In genomic region chr4:150250998-150251651, GRCh38 we compare ENCODE assay signal across 20 cellular contexts.
"Had no signal": no experiment of that assay in that cellular context is flagged by ENCODE, and none has a peak within 500 bp of the region (broad histone marks: within the 10 kb centered on the region; RNA-seq: fewer than 3 reads in every experiment).

No MANE protein-coding gene starts in this region.

- H3K4me3 ChIP-seq: ascending aorta, coronary artery, heart left ventricle, ovary, psoas muscle, thoracic aorta, upper lobe of right lung had no signal

- H3K36me3 Mint-ChIP-seq: activated naive CD4-positive, alpha-beta T cell treated with anti-CD3 and anti-CD28 coated beads, Interleukin-2, amount 50 U/mL, for 24 hours; naive thymus-derived CD8-positive, alpha-beta T cell; WTC11 had no signal

- H3K36me3 ChIP-seq: ovary, upper lobe of right lung had no signal

- H3K27me3 Mint-ChIP-seq: activated CD4-positive, alpha-beta T cell treated with anti-CD3 and anti-CD28 coated beads for 36 hours; activated naive CD4-positive, alpha-beta T cell treated with anti-CD3 and anti-CD28 coated beads, Interleukin-2, amount 50 U/mL, for 24 hours had no signal

- H3K27ac ChIP-seq: ascending aorta, coronary artery, ovary, psoas muscle, upper lobe of right lung had no signal

- DNase-seq: activated CD4-positive, alpha-beta T cell treated with anti-CD3 and anti-CD28 coated beads, Interleukin-2, amount 50 U/mL, for 48 hours; activated gamma-delta T cell; heart left ventricle; mesenchymal stem cell; naive thymus-derived CD8-positive, alpha-beta T cell; ovary; psoas muscle; right cardiac atrium; small intestine; stimulated activated CD4-positive, alpha-beta T cell treated with anti-CD3 and anti-CD28 coated beads, Interleukin-15, amount 100 ng/mL, for 24 hours; stimulated activated CD4-positive, alpha-beta T cell treated with anti-CD3 and anti-CD28 coated beads, Interleukin-2, amount 100 ng/mL, for 48 hours; upper lobe of right lung had no signal

- H3K9me3 Mint-ChIP-seq: activated naive CD4-positive, alpha-beta T cell treated with anti-CD3 and anti-CD28 coated beads, Interleukin-2, amount 50 U/mL, for 24 hours; central memory CD8-positive, alpha-beta T cell; naive thymus-derived CD8-positive, alpha-beta T cell; T-helper 2 cell treated with Interferon-gamma antibody and Interleukin-4, amounts not matched to agents 5 μg/mL and 100 μg/mL, for 36 hours had no signal

- H3K27ac Mint-ChIP-seq: activated CD4-positive, alpha-beta T cell treated with anti-CD3 and anti-CD28 coated beads for 36 hours; T-helper 2 cell treated with Interferon-gamma antibody and Interleukin-4, amounts not matched to agents 5 μg/mL and 100 μg/mL, for 36 hours had no signal

- H3K4me1 Mint-ChIP-seq: activated CD4-positive, alpha-beta T cell treated with anti-CD3 and anti-CD28 coated beads for 36 hours; activated naive CD4-positive, alpha-beta T cell treated with anti-CD3 and anti-CD28 coated beads, Interleukin-2, amount 50 U/mL, for 24 hours; central memory CD8-positive, alpha-beta T cell; naive thymus-derived CD8-positive, alpha-beta T cell had no signal

- H3K9me3 ChIP-seq: ascending aorta, heart left ventricle, ovary, psoas muscle, thoracic aorta, upper lobe of right lung had no signal

- H3K27me3 ChIP-seq: ascending aorta, heart left ventricle, ovary, upper lobe of right lung had no signal

- H3K4me3 Mint-ChIP-seq: activated CD4-positive, alpha-beta T cell treated with anti-CD3 and anti-CD28 coated beads for 36 hours; activated naive CD4-positive, alpha-beta T cell treated with anti-CD3 and anti-CD28 coated beads, Interleukin-2, amount 50 U/mL, for 24 hours; central memory CD8-positive, alpha-beta T cell; naive thymus-derived CD8-positive, alpha-beta T cell; T-helper 2 cell treated with Interferon-gamma antibody and Interleukin-4, amounts not matched to agents 5 μg/mL and 100 μg/mL, for 36 hours; WTC11 had no signal

- ATAC-seq: naive thymus-derived CD8-positive, alpha-beta T cell; psoas muscle; right cardiac atrium had no signal
